ENCODE assay signal across 17 cellular contexts in genomic region chr5:180346358-180346757, GRCh38. TPM values are rescaled to one million over a fixed set of nuclear protein-coding genes. Genes with fewer than 3 reads are reported as not detected.
DNase-seq lines count a peak whose midpoint lies in the region; ATAC-seq, FAIRE-seq and TF ChIP-seq lines count a peak whose summit lies in the region.
"Had no signal": no experiment of that assay in that cellular context is flagged by ENCODE, and none has a peak within 500 bp of the region (broad histone marks: within the 10 kb centered on the region; RNA-seq: fewer than 3 reads in every experiment).

No MANE protein-coding gene starts in this region.

- TF ChIP-seq CTCF in WTC11 (IDR thresholded peaks at IDR 0.05) (no peak), HepG2 (CRISPR knock-in tag; IDR thresholded peaks at IDR 0.05) (no peak), D721Med (IDR thresholded peaks at IDR 0.05; ENCODE audit: insufficient read depth, missing control alignments) (no peak)

- no peak overlapping the region for H3K4me2 ChIP-seq in HepG2 (ENCODE audit: low read depth, low read length)
- H3K4me2 ChIP-seq: BLaER1 had no signal

- H3K27ac ChIP-seq in HepG2 (ENCODE audit: extremely low read length, insufficient read depth, low read length): no peak overlapping the region
- H3K27ac ChIP-seq: 22Rv1, BLaER1 had no signal

- H3K4me3 Mint-ChIP-seq in WTC11: no peak overlapping the region

- H3K4me3 ChIP-seq in HepG2 (replicated peaks in 1 of 3; ENCODE audit: insufficient read depth in 1 of 3, low read depth in 2 of 3, low read length in 3 of 3): no peak overlapping the region
- H3K4me3 ChIP-seq: BLaER1, K562 had no signal

- peaks cover 7 to 65% of the 10 kb centered on the region in 2 experiments for H3K27me3 ChIP-seq in HepG2 (ENCODE audit: control insufficient read depth in 1 of 2, insufficient read depth in 2 of 2, low read length in 2 of 2)

- peak overlapping the region; percentile 90 for H3K27ac Mint-ChIP-seq in WTC11

- no peak for TF ChIP-seq EP300 in HepG2 (IDR thresholded peaks at IDR 0.05; ENCODE audit: low read depth in 2 of 2, low read length in 2 of 2)
- TF ChIP-seq EP300 in HepG2 (CRISPR knock-in tag; IDR thresholded peaks at IDR 0.05; ENCODE audit: borderline replicate concordance): no peak

- no peak for TF ChIP-seq POLR2A in HepG2 (IDR thresholded peaks at IDR 0.05; ENCODE audit: insufficient read depth in 1 of 2, low read depth in 2 of 2, low read length in 2 of 2)

- peaks cover 96% of the 10 kb centered on the region for H3K4me1 Mint-ChIP-seq in WTC11

- no peaks in the 10 kb centered on the region for H3K9me3 Mint-ChIP-seq in WTC11
- H3K9me3 Mint-ChIP-seq: CD8-positive, alpha-beta memory T cell had no signal

- no peaks in the 10 kb centered on the region for H3K36me3 ChIP-seq in HepG2 (replicated peaks in 1 of 2; ENCODE audit: control insufficient read depth in 1 of 2, insufficient read depth in 2 of 2, low read length in 2 of 2)
- H3K36me3 ChIP-seq: BLaER1 had no signal

- no peaks in the 10 kb centered on the region for H3K4me1 ChIP-seq in HepG2 (ENCODE audit: insufficient read depth, low read length)
- H3K4me1 ChIP-seq: BLaER1 had no signal

- peaks cover 29% of the 10 kb centered on the region for H3K36me3 Mint-ChIP-seq in WTC11
- H3K36me3 Mint-ChIP-seq: CD8-positive, alpha-beta memory T cell had no signal

- intact Hi-C loops in Right ventricle myocardium superior (cut with DNase I): no loop called here
- intact Hi-C loops in Right ventricle myocardium inferior (cut with DNase I): no loop called here
- intact Hi-C loops in HepG2 (cut with micrococcal nuclease; ENCODE audit: unreplicated experiment): no loop called here

- FAIRE-seq in HepG2 (lab: Jason Lieb, UNC): no peak
- FAIRE-seq in D721Med (lab: Jason Lieb, UNC): no peak
- FAIRE-seq: GM18507, HTR-8/SVneo, K562 had no signal

- no peak for TF ChIP-seq RAD21 in HepG2 (CRISPR knock-in tag; IDR thresholded peaks at IDR 0.05)

- no peaks in the 10 kb centered on the region for H4K20me1 ChIP-seq in HepG2 (ENCODE audit: insufficient read depth, low read length)
- H4K20me1 ChIP-seq: BLaER1 had no signal

- H3K79me2 ChIP-seq in HepG2 (ENCODE audit: insufficient read depth, low read length): no peaks in the 10 kb centered on the region

- no TSS peak for BruUV-seq in HepG2 (replicated peaks; lab: Mats Ljungman, UMichigan)

- POLR2A ChIA-PET in WTC11 (lab: Charles Lee): interaction anchor here (0.7 kb wide), 1 partner anchor 26 kb away, joined by 3 read pairs; no protein-coding TSS in a partner anchor
- POLR2A ChIA-PET in HepG2 (lab: Yijun Ruan, JAX): no interaction called here

- H3K9ac ChIP-seq in HepG2 (ENCODE audit: insufficient read depth, low read depth, low read length): no peak overlapping the region
- H3K9ac ChIP-seq: BLaER1 had no signal

- ATAC-seq in Right ventricle myocardium superior (ENCODE audit: poor library complexity) (no peak), Right ventricle myocardium inferior (no peak), WTC11 (no peak), HepG2 (no peak)
- ATAC-seq: K562 had no signal

- CTCF ChIA-PET in WTC11 (lab: Charles Lee): interaction anchor here (0.7 to 1.6 kb wide), 3 partner anchors 14 to 216 kb away, joined by 3 to 7 read pairs (median 5); no protein-coding TSS in a partner anchor
- CTCF ChIA-PET in HepG2 (lab: Yijun Ruan, JAX; ENCODE audit: low intra/inter-chr PET ratio, low total read pairs): no interaction called here

- H2AFZ ChIP-seq in HepG2 (ENCODE audit: low read length): no peak overlapping the region

- H3K9me3 ChIP-seq in HepG2 (ENCODE audit: low read length): no peaks in the 10 kb centered on the region
- H3K9me3 ChIP-seq: BLaER1, Caco-2 had no signal

- in situ Hi-C loops in HepG2 (cut with HindIII; ENCODE audit: extremely low pct_ligation_motif_present, low pct_unique_long_range_greater_than_20kb): no loop called here

- DNase-seq in Right ventricle myocardium superior: peak; percentile 30
- DNase-seq in Right ventricle myocardium inferior (ENCODE audit: missing footprints): no peak
- no peak for DNase-seq in WTC11 (ENCODE audit: low spot score)
- no peak for DNase-seq in HepG2 (ENCODE audit: low spot score)
- DNase-seq in UCSD-AML1 (lab: John Stamatoyannopoulos, UW; ENCODE audit: unreplicated experiment): no peak
- no peak for DNase-seq in Ammon's horn (ENCODE audit: low spot score)
- DNase-seq in D721Med (ENCODE audit: insufficient read length, low spot score): no peak
- DNase-seq: Caco-2; CD8-positive, alpha-beta memory T cell; DMS53; GF-D8; H7 had no signal

- H3K27me3 Mint-ChIP-seq in WTC11 (ENCODE audit: low read depth): no peaks in the 10 kb centered on the region

- WGBS in HepG2 (ENCODE audit: low lambda C conversion rate): 60% methylated on average over 12 of the region's 14 CpGs

TF ChIP-seq in HepG2, 621 proteins besides CTCF, POLR2A, EP300 and RAD21 (continues in another document):
- TF ChIP-seq LRRFIP1 (CRISPR knock-in tag; conservative IDR thresholded peaks at IDR 0.05): no peak

RNA-seq across cellular contexts. Expression of gene GFPT2, which starts 6.8 kb away (rescaled TPM):
- total RNA-seq in Right ventricle myocardium superior (13.3 TPM), Right ventricle myocardium inferior (15.3 TPM), WTC11 (2021) (124 to 138 TPM (median 136 TPM) in 3 replicates), HepG2 (2016; rRNA removed; fragmentation: Illumina TruSeq; extraction: Trizol) (0.10 and 0.18 TPM in 2 replicates)
- not detected in 2 replicates for total RNA-seq in HepG2 (2016; cell fraction: cytosol; rRNA removed; fragmentation: Illumina TruSeq; extraction: Trizol; ENCODE audit: low read depth)
- 0.10 and 0.13 TPM in 2 replicates for total RNA-seq in HepG2 (2016; cell fraction: insoluble cytoplasmic fraction; rRNA removed; fragmentation: Illumina TruSeq; extraction: Trizol)
- total RNA-seq in HepG2 (2016; cell fraction: membrane; rRNA removed; fragmentation: Illumina TruSeq; extraction: Trizol): 0.06 TPM in 1 of 2 replicates, not detected in the other
- not detected in 2 replicates for total RNA-seq in HepG2 (2016; cell fraction: nucleus; rRNA removed; fragmentation: Illumina TruSeq; extraction: Trizol)
- polyA plus RNA-seq in HepG2 (2011; rRNA removed): 0.09 and 0.18 TPM in 2 replicates
- polyA plus RNA-seq in HepG2 (2011; cell fraction: cytosol; rRNA removed): 0.08 and 0.12 TPM in 2 replicates
- polyA plus RNA-seq in HepG2 (2011; cell fraction: nucleus; rRNA removed): 0.09 and 0.10 TPM in 2 replicates
- 0.07 and 0.11 TPM in 2 replicates for polyA plus RNA-seq in HepG2 (2012)
- polyA plus RNA-seq in HepG2 (2016; cell fraction: cytosol; fragmentation: Illumina TruSeq; extraction: Trizol; ENCODE audit: low read depth): 0.05 TPM in 1 of 2 replicates, not detected in the other
- 0.12 TPM in 1 of 2 replicates, not detected in the other for polyA plus RNA-seq in HepG2 (2016; cell fraction: insoluble cytoplasmic fraction; fragmentation: Illumina TruSeq; extraction: Trizol; ENCODE audit: low read depth)
- not detected in 2 replicates for polyA plus RNA-seq in HepG2 (2016; cell fraction: membrane; fragmentation: Illumina TruSeq; extraction: Trizol; ENCODE audit: low read depth)
- not detected in 2 replicates for polyA plus RNA-seq in HepG2 (2016; cell fraction: nucleus; fragmentation: Illumina TruSeq; extraction: Trizol; ENCODE audit: insufficient read depth, low read depth)
- 4.4 TPM in 1 of 2 replicates, not detected in the other for polyA minus RNA-seq in HepG2 (2011; rRNA and poly(A)+ RNA removed; ENCODE audit: low replicate concordance)
- polyA minus RNA-seq in HepG2 (2011; cell fraction: cytosol; rRNA and poly(A)+ RNA removed): not detected in 2 replicates
- not detected in 2 replicates for polyA minus RNA-seq in HepG2 (2011; cell fraction: nucleus; rRNA and poly(A)+ RNA removed)

RNA-seq across cellular contexts. Expression of gene MAPK9, which starts 54.5 kb away (rescaled TPM):
- 42.4 TPM for total RNA-seq in Right ventricle myocardium superior
- total RNA-seq in Right ventricle myocardium inferior: 41.7 TPM
- 42.4 to 42.9 TPM (median 42.9 TPM) in 3 replicates for total RNA-seq in WTC11 (2021)
- 30.1 and 30.7 TPM in 2 replicates for total RNA-seq in HepG2 (2016; rRNA removed; fragmentation: Illumina TruSeq; extraction: Trizol)
- 62.8 and 71.5 TPM in 2 replicates for total RNA-seq in HepG2 (2016; cell fraction: cytosol; rRNA removed; fragmentation: Illumina TruSeq; extraction: Trizol; ENCODE audit: low read depth)
- total RNA-seq in HepG2 (2016; cell fraction: insoluble cytoplasmic fraction; rRNA removed; fragmentation: Illumina TruSeq; extraction: Trizol): 24.2 and 24.5 TPM in 2 replicates
- total RNA-seq in HepG2 (2016; cell fraction: membrane; rRNA removed; fragmentation: Illumina TruSeq; extraction: Trizol): 67.1 and 68.4 TPM in 2 replicates
- 22.3 and 23.2 TPM in 2 replicates for total RNA-seq in HepG2 (2016; cell fraction: nucleus; rRNA removed; fragmentation: Illumina TruSeq; extraction: Trizol)
- polyA plus RNA-seq in HepG2 (2011; rRNA removed): 37.5 and 56.1 TPM in 2 replicates
- polyA plus RNA-seq in HepG2 (2011; cell fraction: cytosol; rRNA removed): 23.0 and 31.2 TPM in 2 replicates
- polyA plus RNA-seq in HepG2 (2011; cell fraction: nucleus; rRNA removed): 14.2 and 14.5 TPM in 2 replicates
- polyA plus RNA-seq in HepG2 (2012): 22.2 and 23.4 TPM in 2 replicates
- 53.0 and 57.8 TPM in 2 replicates for polyA plus RNA-seq in HepG2 (2016; cell fraction: cytosol; fragmentation: Illumina TruSeq; extraction: Trizol; ENCODE audit: low read depth)
- 50.6 and 57.0 TPM in 2 replicates for polyA plus RNA-seq in HepG2 (2016; cell fraction: insoluble cytoplasmic fraction; fragmentation: Illumina TruSeq; extraction: Trizol; ENCODE audit: low read depth)
- polyA plus RNA-seq in HepG2 (2016; cell fraction: membrane; fragmentation: Illumina TruSeq; extraction: Trizol; ENCODE audit: low read depth): 82.1 and 83.4 TPM in 2 replicates
- polyA plus RNA-seq in HepG2 (2016; cell fraction: nucleus; fragmentation: Illumina TruSeq; extraction: Trizol; ENCODE audit: insufficient read depth, low read depth): 52.9 and 54.2 TPM in 2 replicates
- polyA minus RNA-seq in HepG2 (2011; rRNA and poly(A)+ RNA removed; ENCODE audit: low replicate concordance): 51.3 and 98.7 TPM in 2 replicates
- 21.4 and 22.1 TPM in 2 replicates for polyA minus RNA-seq in HepG2 (2011; cell fraction: cytosol; rRNA and poly(A)+ RNA removed)
- polyA minus RNA-seq in HepG2 (2011; cell fraction: nucleus; rRNA and poly(A)+ RNA removed): 25.0 and 26.0 TPM in 2 replicates

Comparison
In these comparisons a context has a peak if more than half of its experiments do, and no peak if none do; other contexts are left out.
1. RNA of gene GFPT2, which starts 6.8 kb away (total RNA-seq): 124 to 138 TPM in WTC11, 15.3 TPM in Right ventricle myocardium inferior (single experiment) and 13.3 TPM in Right ventricle myocardium superior (single experiment); 0.06 to 0.18 TPM in HepG2; every median in the first group is over 10 times any median in the second.